Comparison of ENCODE assay signal across 1 cellular context in the genomic region with DNA sequence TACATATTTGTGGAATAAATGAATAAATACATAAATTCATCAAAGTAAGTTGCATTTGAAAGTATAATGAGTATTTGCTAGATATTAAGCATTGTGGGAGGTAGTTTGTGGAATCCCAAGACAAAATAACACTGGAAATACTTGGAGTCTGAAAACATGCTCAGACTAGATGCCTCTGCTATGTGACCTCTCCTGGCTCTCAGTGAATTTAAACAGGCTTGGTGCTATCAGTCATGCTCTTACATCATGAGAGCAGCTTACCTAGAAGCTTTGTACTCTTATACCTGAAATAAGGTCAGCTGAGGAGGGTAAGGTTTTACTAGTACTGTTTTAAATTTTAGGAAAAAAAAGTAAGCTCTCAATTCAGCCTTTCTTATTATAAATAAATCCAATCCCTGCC.
TF ChIP-seq lines count a peak whose summit lies in the region.

No MANE protein-coding gene starts in this region.

TF ChIP-seq in GM12878, 131 proteins besides CTCF, POLR2A, EP300 and RAD21 (continued from another document):
- TF ChIP-seq BCLAF1 (IDR thresholded peaks at IDR 0.05) = no peak
- TF ChIP-seq EZH2 (IDR thresholded peaks at IDR 0.05; ENCODE audit: borderline replicate concordance, control insufficient read depth, low read depth, low read length) = no peak
- no peak for TF ChIP-seq ZBTB4 (CRISPR knock-in tag; IDR thresholded peaks at IDR 0.05)
- no peak for TF ChIP-seq JUNB (IDR thresholded peaks at IDR 0.05)
- TF ChIP-seq TBL1XR1 (IDR thresholded peaks at IDR 0.05; ENCODE audit: low read depth, low read length) = no peak
- no peak for TF ChIP-seq BRCA1 (IDR thresholded peaks at IDR 0.05; ENCODE audit: low read depth, low read length)
- no peak for TF ChIP-seq CEBPB (IDR thresholded peaks at IDR 0.05; ENCODE audit: borderline replicate concordance in 1 of 2, low read depth in 2 of 2, low read length in 2 of 2)
- TF ChIP-seq SRF (IDR thresholded peaks at IDR 0.05; ENCODE audit: low read depth in 2 of 2, low read length in 2 of 2) = no peak
- TF ChIP-seq ATF2 (IDR thresholded peaks at IDR 0.05; ENCODE audit: low read length) = no peak
- TF ChIP-seq SMARCA5 (IDR thresholded peaks at IDR 0.05) = no peak
- TF ChIP-seq, protein P1, sequence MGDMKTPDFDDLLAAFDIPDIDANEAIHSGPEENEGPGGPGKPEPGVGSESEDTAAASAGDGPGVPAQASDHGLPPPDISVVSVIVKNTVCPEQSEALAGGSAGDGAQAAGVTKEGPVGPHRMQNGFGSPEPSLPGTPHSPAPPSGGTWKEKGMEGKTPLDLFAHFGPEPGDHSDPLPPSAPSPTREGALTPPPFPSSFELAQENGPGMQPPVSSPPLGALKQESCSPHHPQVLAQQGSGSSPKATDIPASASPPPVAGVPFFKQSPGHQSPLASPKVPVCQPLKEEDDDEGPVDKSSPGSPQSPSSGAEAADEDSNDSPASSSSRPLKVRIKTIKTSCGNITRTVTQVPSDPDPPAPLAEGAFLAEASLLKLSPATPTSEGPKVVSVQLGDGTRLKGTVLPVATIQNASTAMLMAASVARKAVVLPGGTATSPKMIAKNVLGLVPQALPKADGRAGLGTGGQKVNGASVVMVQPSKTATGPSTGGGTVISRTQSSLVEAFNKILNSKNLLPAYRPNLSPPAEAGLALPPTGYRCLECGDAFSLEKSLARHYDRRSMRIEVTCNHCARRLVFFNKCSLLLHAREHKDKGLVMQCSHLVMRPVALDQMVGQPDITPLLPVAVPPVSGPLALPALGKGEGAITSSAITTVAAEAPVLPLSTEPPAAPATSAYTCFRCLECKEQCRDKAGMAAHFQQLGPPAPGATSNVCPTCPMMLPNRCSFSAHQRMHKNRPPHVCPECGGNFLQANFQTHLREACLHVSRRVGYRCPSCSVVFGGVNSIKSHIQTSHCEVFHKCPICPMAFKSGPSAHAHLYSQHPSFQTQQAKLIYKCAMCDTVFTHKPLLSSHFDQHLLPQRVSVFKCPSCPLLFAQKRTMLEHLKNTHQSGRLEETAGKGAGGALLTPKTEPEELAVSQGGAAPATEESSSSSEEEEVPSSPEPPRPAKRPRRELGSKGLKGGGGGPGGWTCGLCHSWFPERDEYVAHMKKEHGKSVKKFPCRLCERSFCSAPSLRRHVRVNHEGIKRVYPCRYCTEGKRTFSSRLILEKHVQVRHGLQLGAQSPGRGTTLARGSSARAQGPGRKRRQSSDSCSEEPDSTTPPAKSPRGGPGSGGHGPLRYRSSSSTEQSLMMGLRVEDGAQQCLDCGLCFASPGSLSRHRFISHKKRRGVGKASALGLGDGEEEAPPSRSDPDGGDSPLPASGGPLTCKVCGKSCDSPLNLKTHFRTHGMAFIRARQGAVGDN (IDR thresholded peaks at IDR 0.05) = no peak
- TF ChIP-seq SUZ12 (IDR thresholded peaks at IDR 0.05; ENCODE audit: unreplicated experiment) = no peak
- no peak for TF ChIP-seq BHLHE40 (IDR thresholded peaks at IDR 0.05; ENCODE audit: borderline replicate concordance in 1 of 2, low read depth in 2 of 2, low read length in 1 of 2)
